Comparison of ENCODE assay signal across 19 cellular contexts in the genomic region with DNA sequence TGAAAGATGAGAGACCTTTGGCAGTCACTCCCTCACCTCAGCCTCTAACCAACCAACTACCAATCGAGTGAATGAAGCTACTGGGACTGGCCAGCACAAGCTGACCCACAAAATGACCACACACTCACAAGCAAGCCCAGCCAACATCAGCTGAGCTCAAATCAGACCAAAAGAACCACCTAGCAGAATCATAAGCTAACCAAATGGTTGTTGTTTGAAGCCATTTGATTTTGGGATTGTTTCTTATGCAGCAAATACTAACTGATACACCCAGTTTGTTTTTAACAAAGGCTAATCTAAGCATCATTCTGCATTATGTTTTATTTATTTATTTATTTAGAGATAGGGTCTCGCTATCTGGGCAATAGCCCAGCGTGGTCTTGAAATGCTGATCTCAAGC.
DNase-seq lines count a peak whose midpoint lies in the region; ATAC-seq and TF ChIP-seq lines count a peak whose summit lies in the region.
"Had no signal": no experiment of that assay in that cellular context is flagged by ENCODE, and none has a peak within 500 bp of the region (broad histone marks: within the 10 kb centered on the region; RNA-seq: fewer than 3 reads in every experiment).

No MANE protein-coding gene starts in this region.

- H3K36me3 ChIP-seq in DND-41 (ENCODE audit: insufficient read depth, low read length) (no peaks in the 10 kb centered on the region), endodermal cell (ENCODE audit: control insufficient read depth, insufficient read depth, low read length) (no peaks in the 10 kb centered on the region), Peyer's patch (no peaks in the 10 kb centered on the region)
- H3K36me3 ChIP-seq: BLaER1 treated with 17β-estradiol and CSF1 and Interleukin-3, amounts not matched to agents 10 nM and 100 nM had no signal

- no peaks in the 10 kb centered on the region for H3K9me3 ChIP-seq in DND-41 (ENCODE audit: insufficient read depth, low read length, severe bottlenecking)
- peaks cover 10% of the 10 kb centered on the region for H3K9me3 ChIP-seq in endodermal cell (ENCODE audit: control insufficient read depth, low read length)
- no peaks in the 10 kb centered on the region for H3K9me3 ChIP-seq in Peyer's patch
- H3K9me3 ChIP-seq: A549 had no signal

- H3K27me3 ChIP-seq in DND-41 (ENCODE audit: insufficient read depth, low read length, poor library complexity), result no peaks in the 10 kb centered on the region
- H3K27me3 ChIP-seq in endodermal cell (ENCODE audit: control insufficient read depth, insufficient read depth, low read length, poor library complexity, severe bottlenecking), result peaks cover 90% of the 10 kb centered on the region
- H3K27me3 ChIP-seq in Peyer's patch, result no peaks in the 10 kb centered on the region
- H3K27me3 ChIP-seq: BLaER1 treated with 17β-estradiol and CSF1 and Interleukin-3, amounts not matched to agents 10 nM and 100 nM had no signal

- H3K4me1 ChIP-seq in DND-41 (ENCODE audit: insufficient read depth, low read length) (no peaks in the 10 kb centered on the region), endodermal cell (ENCODE audit: control insufficient read depth, insufficient read depth, low read length) (peaks cover 5% of the 10 kb centered on the region), Peyer's patch (no peaks in the 10 kb centered on the region)
- H3K4me1 ChIP-seq: Caco-2 had no signal

- H3K4me2 ChIP-seq in DND-41 (ENCODE audit: insufficient read depth, low read length), result no peak overlapping the region
- H3K4me2 ChIP-seq: A549; BLaER1 treated with 17β-estradiol and CSF1 and Interleukin-3, amounts not matched to agents 10 nM and 100 nM had no signal

- H3K79me2 ChIP-seq in DND-41 (ENCODE audit: insufficient read depth, low read length), result no peaks in the 10 kb centered on the region

- H3K9me3 Mint-ChIP-seq in endodermal cell, result peaks cover 11% of the 10 kb centered on the region
- H3K9me3 Mint-ChIP-seq: CD8-positive, alpha-beta T cell had no signal

- ATAC-seq in DND-41 (ENCODE audit: insufficient read depth, low read depth), result no peak
- ATAC-seq: A549; CD8-positive, alpha-beta T cell; GM12878 had no signal

- no peak overlapping the region for H3K27ac Mint-ChIP-seq in endodermal cell
- H3K27ac Mint-ChIP-seq: B cell; CD4-positive, alpha-beta T cell; CD8-positive, alpha-beta T cell had no signal

- peaks cover 93% of the 10 kb centered on the region for H3K27me3 Mint-ChIP-seq in endodermal cell (ENCODE audit: insufficient read depth)

- TF ChIP-seq CTCF in DND-41 (IDR thresholded peaks at IDR 0.05; ENCODE audit: borderline replicate concordance, extremely low read depth, low read length, poor library complexity, severe bottlenecking), result no peak
- TF ChIP-seq CTCF in VCaP (conservative IDR thresholded peaks at IDR 0.05), result 0 out of 2 replicates have a peak, but pooled peaks have one; percentile 1
- TF ChIP-seq CTCF in endodermal cell (conservative IDR thresholded peaks at IDR 0.05), result peak; percentile 0
- TF ChIP-seq CTCF in Peyer's patch (IDR thresholded peaks at IDR 0.05), result no peak

- DNase-seq in DND-41 (no peak), endodermal cell (no peak), Peyer's patch (no peak), NCI-H510A treated with DMSO at 0.1 percent for 48 hours (lab: John Stamatoyannopoulos, UW) (no peak), DMS53 treated with DMSO at 0.1 percent for 48 hours (lab: John Stamatoyannopoulos, UW; ENCODE audit: unreplicated experiment) (no peak)
- DNase-seq: AML-193; Caco-2; Calu3; CD4-positive, alpha-beta T cell; CD8-positive, alpha-beta T cell; DMS79; GF-D8 had no signal

- H3K4me3 ChIP-seq in DND-41 (ENCODE audit: low read depth in 1 of 2, low read length in 2 of 2) (no peak overlapping the region), endodermal cell (ENCODE audit: low read length) (no peak overlapping the region), Peyer's patch (no peak overlapping the region)
- H3K4me3 ChIP-seq: A549; BLaER1 treated with 17β-estradiol and CSF1 and Interleukin-3, amounts not matched to agents 10 nM and 100 nM; GM12878 had no signal

- no peak overlapping the region for H3K4me3 Mint-ChIP-seq in endodermal cell
- H3K4me3 Mint-ChIP-seq: B cell; CD4-positive, alpha-beta T cell; CD8-positive, alpha-beta T cell had no signal

- 0 out of 2 replicates have a peak overlapping the region, but pooled peaks have one; percentile 18 for H2AFZ ChIP-seq in DND-41 (ENCODE audit: low read depth, low read length)

- TF ChIP-seq POLR2A in Peyer's patch (IDR thresholded peaks at IDR 0.05), result no peak

- H3K9ac ChIP-seq in DND-41 (ENCODE audit: low read depth, low read length) (no peak overlapping the region), endodermal cell (ENCODE audit: extremely low read depth, low read length, poor library complexity, severe bottlenecking) (no peak overlapping the region)
- H3K9ac ChIP-seq: BLaER1 treated with 17β-estradiol and CSF1 and Interleukin-3, amounts not matched to agents 10 nM and 100 nM had no signal

- H3K4me1 Mint-ChIP-seq in endodermal cell, result peaks cover 10% of the 10 kb centered on the region
- H3K4me1 Mint-ChIP-seq: B cell had no signal

- no peaks in the 10 kb centered on the region for H4K20me1 ChIP-seq in DND-41 (ENCODE audit: insufficient read depth, low read length)
- H4K20me1 ChIP-seq: BLaER1 treated with 17β-estradiol and CSF1 and Interleukin-3, amounts not matched to agents 10 nM and 100 nM had no signal

- H3K27ac ChIP-seq in DND-41 (ENCODE audit: low read length) (no peak overlapping the region), VCaP (no peak overlapping the region), endodermal cell (ENCODE audit: low read depth, low read length) (no peak overlapping the region), Peyer's patch (no peak overlapping the region)
- H3K27ac ChIP-seq: 22Rv1; A549; BLaER1 treated with 17β-estradiol and CSF1 and Interleukin-3, amounts not matched to agents 10 nM and 100 nM; C4-2B had no signal

- H3K36me3 Mint-ChIP-seq in endodermal cell (ENCODE audit: low read depth), result peaks cover 2% of the 10 kb centered on the region
- H3K36me3 Mint-ChIP-seq: CD8-positive, alpha-beta T cell had no signal

- 83% methylated on average over 3 of the region's 3 CpGs; no CpG with 5 or more reads in 1 of the 2 experiments for WGBS in endodermal cell (ENCODE audit: insufficient coverage in 1 of 2, insufficient read length in 1 of 2), 2 experiments

Comparison
In these comparisons a context has a peak if more than half of its experiments do, and no peak if none do; other contexts are left out.
1. CTCF ChIP-seq: peak in VCaP (single experiment) and endodermal cell (single experiment); none in DND-41 (single experiment) and Peyer's patch (0 of 6).